In the genomic region with DNA sequence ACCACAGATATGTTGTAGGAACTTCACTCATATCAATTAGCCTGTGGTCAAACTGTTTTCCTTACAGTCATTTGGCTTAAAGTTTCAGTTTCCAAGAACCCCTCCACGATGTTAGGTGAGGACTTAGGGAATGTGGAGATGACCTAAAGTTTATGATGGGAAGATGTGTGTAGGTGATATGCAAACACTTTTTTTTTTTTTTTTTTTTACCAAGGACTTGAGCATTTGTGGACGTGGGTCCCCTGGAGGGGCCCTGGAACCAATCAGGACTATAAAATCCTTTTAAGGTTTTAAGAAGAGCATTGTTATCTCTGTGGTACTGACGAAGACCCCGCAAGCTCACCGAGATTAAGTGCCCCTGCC, we compare ENCODE assay signal across 8 cellular contexts. TPM values are rescaled to one million over a fixed set of nuclear protein-coding genes. Genes with fewer than 3 reads are reported as not detected.
A peak's percentile ranks its signal among the peaks of the same experiment; 100 is the strongest.
DNase-seq lines count a peak whose midpoint lies in the region; ATAC-seq and TF ChIP-seq lines count a peak whose summit lies in the region.

No MANE protein-coding gene starts in this region.

- no peaks in the 10 kb centered on the region for H3K9me3 ChIP-seq in Loucy (ENCODE audit: insufficient read depth, low read depth, low read length)

- H3K4me1 ChIP-seq in Loucy (ENCODE audit: insufficient read depth, low read length, poor library complexity, severe bottlenecking): peaks cover 9% of the 10 kb centered on the region

- peaks cover 19 to 29% of the 10 kb centered on the region in 2 donors for H3K27me3 Mint-ChIP-seq in natural killer cell treated with Interleukin-12 subunit alpha and Interleukin-12 subunit beta and Interleukin-15 and Interleukin-18, amount 100 ng/mL, for 72 hours

- H3K36me3 ChIP-seq in Loucy (ENCODE audit: insufficient read depth, low read length): no peaks in the 10 kb centered on the region

- peak overlapping the region; percentile 70 for H3K9ac ChIP-seq in Loucy (ENCODE audit: low read depth, low read length, poor library complexity, severe bottlenecking)

- no peaks in the 10 kb centered on the region for H3K9me3 Mint-ChIP-seq in natural killer cell treated with Interleukin-12 subunit alpha and Interleukin-12 subunit beta and Interleukin-15 and Interleukin-18, amount 100 ng/mL, for 72 hours

- H3K27ac ChIP-seq in C4-2B: peak overlapping the region; percentile 67

- peak overlapping the region; percentile 67 for H2AFZ ChIP-seq in Loucy (ENCODE audit: low read length)

- H3K9me2 ChIP-seq in Loucy (replicated peaks; ENCODE audit: low read depth, low read length): no peaks in the 10 kb centered on the region

- H3K4me3 ChIP-seq in Loucy (ENCODE audit: low read length, poor library complexity, severe bottlenecking): peak overlapping the region; percentile 96
- H3K4me3 ChIP-seq in choroid plexus epithelial cell (ENCODE audit: low read depth, low read length): peak overlapping the region; percentile 80

- DNase-seq in choroid plexus epithelial cell (ENCODE audit: low read depth): peak; percentile 17
- DNase-seq in natural killer cell treated with Interleukin-12 subunit alpha and Interleukin-12 subunit beta and Interleukin-15 and Interleukin-18, amount 100 ng/mL, for 72 hours (ENCODE audit: low spot score): no peak
- no peak for DNase-seq in HUDEP-2 (lab: John Stamatoyannopoulos, UW; ENCODE audit: unreplicated experiment in 76 of 76)
- no peak for DNase-seq in NCI-H2081 treated with DMSO at 0.1 percent for 48 hours (lab: John Stamatoyannopoulos, UW)
- no peak for DNase-seq in SKM-1 (lab: John Stamatoyannopoulos, UW; ENCODE audit: unreplicated experiment)
- DNase-seq in NCI-H345 (lab: John Stamatoyannopoulos, UW): no peak

- peaks cover 37% of the 10 kb centered on the region for H3K79me2 ChIP-seq in Loucy (ENCODE audit: insufficient read depth, low read length)

- ATAC-seq in natural killer cell treated with Interleukin-12 subunit alpha and Interleukin-12 subunit beta and Interleukin-15 and Interleukin-18, amount 100 ng/mL, for 72 hours: no peak

- no peak overlapping the region for H3K27ac Mint-ChIP-seq in natural killer cell treated with Interleukin-12 subunit alpha and Interleukin-12 subunit beta and Interleukin-15 and Interleukin-18, amount 100 ng/mL, for 72 hours

- H3K4me1 Mint-ChIP-seq in natural killer cell treated with Interleukin-12 subunit alpha and Interleukin-12 subunit beta and Interleukin-15 and Interleukin-18, amount 100 ng/mL, for 72 hours (ENCODE audit: low read depth in 2 of 2): peaks cover 11 to 18% of the 10 kb centered on the region in 2 donors

- H3K4me3 Mint-ChIP-seq in natural killer cell treated with Interleukin-12 subunit alpha and Interleukin-12 subunit beta and Interleukin-15 and Interleukin-18, amount 100 ng/mL, for 72 hours: peak overlapping the region; percentile 81

- H3F3A ChIP-seq in Loucy (ENCODE audit: low read depth): no peaks in the 10 kb centered on the region

- H4K20me1 ChIP-seq in Loucy (ENCODE audit: insufficient read depth, low read length, poor library complexity, severe bottlenecking): peaks cover 5% of the 10 kb centered on the region

- no peaks in the 10 kb centered on the region for H3K27me3 ChIP-seq in Loucy (ENCODE audit: insufficient read depth, low read length, poor library complexity, severe bottlenecking)

- TF ChIP-seq CTCF in C4-2B (conservative IDR thresholded peaks at IDR 0.05): no peak
- no peak for TF ChIP-seq CTCF in Loucy (conservative IDR thresholded peaks at IDR 0.05; ENCODE audit: low read length)
- TF ChIP-seq CTCF in choroid plexus epithelial cell (conservative IDR thresholded peaks at IDR 0.05; ENCODE audit: low read depth, low read length): no peak

- H3K4me2 ChIP-seq in Loucy (ENCODE audit: low read depth, low read length, poor library complexity, severe bottlenecking): peak overlapping the region; percentile 85

- no peaks in the 10 kb centered on the region for H3K36me3 Mint-ChIP-seq in natural killer cell treated with Interleukin-12 subunit alpha and Interleukin-12 subunit beta and Interleukin-15 and Interleukin-18, amount 100 ng/mL, for 72 hours

RNA-seq across cellular contexts. Expression of gene MTHFD1L, which starts 0.5 kb away (rescaled TPM):
- 100 to 1,000 TPM in 1 of 2 donors, 10 to 100 TPM in 1; 47.2 to 119 TPM for total RNA-seq in natural killer cell treated with Interleukin-12 subunit alpha and Interleukin-12 subunit beta and Interleukin-15 and Interleukin-18, amount 100 ng/mL, for 72 hours
